In genomic region chr10:110123594-110123993, GRCh38 we compare ENCODE assay signal across 16 cellular contexts.
A peak's percentile ranks its signal among the peaks of the same experiment; 100 is the strongest.
DNase-seq lines count a peak whose midpoint lies in the region; ATAC-seq, FAIRE-seq and TF ChIP-seq lines count a peak whose summit lies in the region.
"Had no signal": no experiment of that assay in that cellular context is flagged by ENCODE, and none has a peak within 500 bp of the region (broad histone marks: within the 10 kb centered on the region; RNA-seq: fewer than 3 reads in every experiment).

No MANE protein-coding gene starts in this region.

- no peak overlapping the region for H2AFZ ChIP-seq in IMR-90 (replicated peaks; ENCODE audit: low read length, poor library complexity)

- H2BK120ac ChIP-seq in IMR-90 (ENCODE audit: low read depth, low read length), result no peak overlapping the region

- H3K27me3 ChIP-seq in IMR-90 (ENCODE audit: control insufficient read depth, insufficient read depth, low read length), result no peaks in the 10 kb centered on the region

- H2AK5ac ChIP-seq in IMR-90 (ENCODE audit: low read depth, low read length), result no peak overlapping the region

- peaks cover 23% of the 10 kb centered on the region for H3K36me3 ChIP-seq in IMR-90 (ENCODE audit: control insufficient read depth, insufficient read depth, low read length)

- H3K27ac ChIP-seq in A549 (no peak overlapping the region), IMR-90 (ENCODE audit: insufficient read depth, low read length) (no peak overlapping the region), cingulate gyrus (ENCODE audit: low read depth, low read length) (peak overlapping the region; percentile 32)

- in situ Hi-C loops in IMR-90 (cut with MboI; ENCODE audit: low sequenced_read_pairs), result no loop called here

- FAIRE-seq in A549 (lab: Jason Lieb, UNC), result no peak
- FAIRE-seq: GM19239, H1, HTR-8/SVneo had no signal

- peaks cover 3% of the 10 kb centered on the region; the same call in 1 of the 2 replicates for H3K9me1 ChIP-seq in IMR-90 (ENCODE audit: insufficient read depth, low read length)

- H3K4me2 ChIP-seq in A549 (no peak overlapping the region), IMR-90 (ENCODE audit: low read depth, low read length) (no peak overlapping the region)

- H2BK20ac ChIP-seq in IMR-90 (ENCODE audit: low read depth, low read length), result no peak overlapping the region

- no peak overlapping the region for H3K23ac ChIP-seq in IMR-90 (ENCODE audit: low read depth, low read length)

- no peaks in the 10 kb centered on the region for H4K20me1 ChIP-seq in IMR-90 (ENCODE audit: insufficient read depth, low read length)

- CTCF ChIA-PET in activated naive CD4-positive, alpha-beta T cell treated with anti-CD3 and anti-CD28 coated beads, Interleukin-2, amount 10 ng/mL, durations not matched to agents 7 days and 5 days (lab: Charles Lee), result no interaction called here
- CTCF ChIA-PET in A549 (lab: Yijun Ruan, JAX) (interaction anchor here (1.1 kb wide), 1 partner anchor 14 kb away, joined by 3 read pairs; no protein-coding TSS in a partner anchor), IMR-90 (lab: Yijun Ruan, JAX) (no interaction called here)

- no peak overlapping the region for H4K8ac ChIP-seq in IMR-90 (ENCODE audit: low read depth in 2 of 2, low read length in 2 of 2)

- H3K4me1 ChIP-seq in A549, result no peaks in the 10 kb centered on the region
- H3K4me1 ChIP-seq in IMR-90 (ENCODE audit: control insufficient read depth, insufficient read depth, low read length), result no peaks in the 10 kb centered on the region
- H3K4me1 ChIP-seq: Caco-2, HAP-1 had no signal

- H3K4ac ChIP-seq in IMR-90 (ENCODE audit: low read depth, low read length), result no peak overlapping the region

- H3K9me3 ChIP-seq in A549 (no peaks in the 10 kb centered on the region), IMR-90 (ENCODE audit: control insufficient read depth, insufficient read depth, low read length) (no peaks in the 10 kb centered on the region)
- H3K9me3 ChIP-seq: Caco-2, HAP-1 had no signal

- H2AK9ac ChIP-seq in IMR-90 (replicated peaks; ENCODE audit: low read depth, low read length, poor library complexity), result no peak overlapping the region

- TF ChIP-seq RAD21 in A549 (conservative IDR thresholded peaks at IDR 0.05 in 1 of 2, IDR thresholded peaks at IDR 0.05 in 1 of 2) (no peak), IMR-90 (IDR thresholded peaks at IDR 0.05; ENCODE audit: low read length) (no peak)

- no peaks in the 10 kb centered on the region for H3K27me3 Mint-ChIP-seq in activated naive CD4-positive, alpha-beta T cell treated with anti-CD3 and anti-CD28 coated beads, Interleukin-2, amount 50 U/mL, for 24 hours
- H3K27me3 Mint-ChIP-seq in activated naive CD4-positive, alpha-beta T cell treated with anti-CD3 and anti-CD28 coated beads, Interleukin-2, amount 10 ng/mL, durations not matched to agents 7 days and 5 days, result no peaks in the 10 kb centered on the region
- H3K27me3 Mint-ChIP-seq: B cell; CD4-positive, alpha-beta memory T cell had no signal

- TF ChIP-seq CTCF in A549 (IDR thresholded peaks at IDR 0.05) (no peak), IMR-90 (conservative IDR thresholded peaks at IDR 0.05; ENCODE audit: low read depth, low read length) (no peak)

- H3K4me3 Mint-ChIP-seq in activated naive CD4-positive, alpha-beta T cell treated with anti-CD3 and anti-CD28 coated beads, Interleukin-2, amount 50 U/mL, for 24 hours, result no peak overlapping the region
- H3K4me3 Mint-ChIP-seq in activated naive CD4-positive, alpha-beta T cell treated with anti-CD3 and anti-CD28 coated beads, Interleukin-2, amount 10 ng/mL, durations not matched to agents 7 days and 5 days, result no peak overlapping the region
- H3K4me3 Mint-ChIP-seq: B cell; CD4-positive, alpha-beta memory T cell had no signal

- H2BK15ac ChIP-seq in IMR-90 (ENCODE audit: low read depth, low read length), result no peak overlapping the region

- H3K79me1 ChIP-seq in IMR-90 (ENCODE audit: low read depth in 1 of 2, low read length in 2 of 2), result no peaks in the 10 kb centered on the region; a peak in 2 of 4 replicates

- no peak for ATAC-seq in A549
- no peak for ATAC-seq in IMR-90 (ENCODE audit: low read depth)

- H3K4me1 Mint-ChIP-seq in activated naive CD4-positive, alpha-beta T cell treated with anti-CD3 and anti-CD28 coated beads, Interleukin-2, amount 50 U/mL, for 24 hours, result peaks cover 3% of the 10 kb centered on the region
- no peaks in the 10 kb centered on the region for H3K4me1 Mint-ChIP-seq in activated naive CD4-positive, alpha-beta T cell treated with anti-CD3 and anti-CD28 coated beads, Interleukin-2, amount 10 ng/mL, durations not matched to agents 7 days and 5 days
- H3K4me1 Mint-ChIP-seq: B cell had no signal

- H3K27ac Mint-ChIP-seq in activated naive CD4-positive, alpha-beta T cell treated with anti-CD3 and anti-CD28 coated beads, Interleukin-2, amount 50 U/mL, for 24 hours, result peak overlapping the region; percentile 8
- no peak overlapping the region for H3K27ac Mint-ChIP-seq in activated naive CD4-positive, alpha-beta T cell treated with anti-CD3 and anti-CD28 coated beads, Interleukin-2, amount 10 ng/mL, durations not matched to agents 7 days and 5 days
- H3K27ac Mint-ChIP-seq: B cell had no signal

- H3K9me3 Mint-ChIP-seq in activated naive CD4-positive, alpha-beta T cell treated with anti-CD3 and anti-CD28 coated beads, Interleukin-2, amount 50 U/mL, for 24 hours, result no peaks in the 10 kb centered on the region
- H3K9me3 Mint-ChIP-seq in activated naive CD4-positive, alpha-beta T cell treated with anti-CD3 and anti-CD28 coated beads, Interleukin-2, amount 10 ng/mL, durations not matched to agents 7 days and 5 days, result no peaks in the 10 kb centered on the region

- H4K5ac ChIP-seq in IMR-90 (ENCODE audit: low read depth, low read length), result no peak overlapping the region

- dilution Hi-C loops in IMR-90 (cut with HindIII; ENCODE audit: low sequenced_read_pairs, unreplicated experiment), result no loop called here

- H4K91ac ChIP-seq in IMR-90 (ENCODE audit: insufficient read depth, low read depth, low read length), result no peak overlapping the region

- 95% methylated on average over 2 of the region's 2 CpGs for WGBS in A549 (ENCODE audit: missing lambda C conversion rate)
- WGBS in IMR-90 (ENCODE audit: extremely low coverage in 2 of 2, insufficient read length in 1 of 2), 2 experiments, result no CpG with 5 or more reads among the region's 2 CpGs

- DNase-seq in activated naive CD4-positive, alpha-beta T cell treated with anti-CD3 and anti-CD28 coated beads, Interleukin-2, amount 10 ng/mL, durations not matched to agents 7 days and 5 days, result no peak
- DNase-seq in A549 (ENCODE audit: low read depth in 1 of 2, low spot score in 1 of 2), result no peak
- DNase-seq in IMR-90, result no peak
- DNase-seq in islet precursor cell, result no peak
- DNase-seq in NCI-H748 (lab: John Stamatoyannopoulos, UW; ENCODE audit: unreplicated experiment), result no peak
- DNase-seq: C1 segment of cervical spinal cord; Caco-2; CD4-positive, alpha-beta memory T cell; GF-D8 had no signal

- no peak overlapping the region for H3K14ac ChIP-seq in IMR-90 (replicated peaks; ENCODE audit: low read depth, low read length)

- peaks cover 29% of the 10 kb centered on the region for H3K36me3 Mint-ChIP-seq in activated naive CD4-positive, alpha-beta T cell treated with anti-CD3 and anti-CD28 coated beads, Interleukin-2, amount 50 U/mL, for 24 hours
- peaks cover 76% of the 10 kb centered on the region for H3K36me3 Mint-ChIP-seq in activated naive CD4-positive, alpha-beta T cell treated with anti-CD3 and anti-CD28 coated beads, Interleukin-2, amount 10 ng/mL, durations not matched to agents 7 days and 5 days

- H3K4me3 ChIP-seq in A549 (no peak overlapping the region), IMR-90 (ENCODE audit: insufficient read depth, low read depth, low read length) (no peak overlapping the region)
- H3K4me3 ChIP-seq: HAP-1 had no signal

- no peak for TF ChIP-seq EP300 in A549 (IDR thresholded peaks at IDR 0.05)

- intact Hi-C loops in IMR-90 (cut with micrococcal nuclease), result no loop called here

- POLR2A ChIA-PET in A549 (lab: Yijun Ruan, JAX) (no interaction called here), IMR-90 (lab: Charles Lee; ENCODE audit: unreplicated experiment) (no interaction called here)

- no peak overlapping the region for H3K56ac ChIP-seq in IMR-90 (ENCODE audit: extremely low read depth, insufficient read depth, low read length)

- no peak overlapping the region for H3K9ac ChIP-seq in IMR-90 (ENCODE audit: low read depth, low read length)

- BruUV-seq in IMR-90 (replicated peaks; lab: Mats Ljungman, UMichigan), result TSS peak; percentile 11

- H3K18ac ChIP-seq in IMR-90 (ENCODE audit: low read depth, low read length), result no peak overlapping the region

- TF ChIP-seq POLR2A in A549 (IDR thresholded peaks at IDR 0.05; ENCODE audit: low read length) (no peak), IMR-90 (IDR thresholded peaks at IDR 0.05; ENCODE audit: low read depth, low read length) (no peak)

- no peak overlapping the region for H2BK5ac ChIP-seq in IMR-90 (ENCODE audit: low read depth, low read length, poor library complexity, severe bottlenecking)

TF ChIP-seq in A549, 52 proteins besides CTCF, POLR2A, EP300 and RAD21:
- peak; percentile 72 for TF ChIP-seq MAFK (IDR thresholded peaks at IDR 0.05; ENCODE audit: partially characterized antibody)
- TF ChIP-seq BHLHE40 (IDR thresholded peaks at IDR 0.05; ENCODE audit: low read depth, low read length), result no peak

TF ChIP-seq in IMR-90, 13 proteins besides CTCF, POLR2A, EP300 and RAD21 (continues in another document):
- no peak for TF ChIP-seq CHD1 (IDR thresholded peaks at IDR 0.05; ENCODE audit: low read depth, low read length)
- TF ChIP-seq MXI1 (IDR thresholded peaks at IDR 0.05; ENCODE audit: borderline replicate concordance, low read depth, low read length), result no peak
- no peak for TF ChIP-seq NFE2L2 (IDR thresholded peaks at IDR 0.05; ENCODE audit: low read depth, low read length)
- no peak for TF ChIP-seq ELK1 (IDR thresholded peaks at IDR 0.05; ENCODE audit: borderline replicate concordance, low read depth, low read length)
- TF ChIP-seq SMC3 (IDR thresholded peaks at IDR 0.05; ENCODE audit: low read depth, low read length), result no peak
- TF ChIP-seq RFX5 (IDR thresholded peaks at IDR 0.05; ENCODE audit: low read depth, low read length), result no peak
- TF ChIP-seq CEBPB (IDR thresholded peaks at IDR 0.05; ENCODE audit: low read depth, low read length), result no peak
- no peak for TF ChIP-seq RCOR1 (IDR thresholded peaks at IDR 0.05; ENCODE audit: insufficient replicate concordance, low read length)
- no peak for TF ChIP-seq FOS (IDR thresholded peaks at IDR 0.05; ENCODE audit: low read depth, low read length)
- no peak for TF ChIP-seq BHLHE40 (IDR thresholded peaks at IDR 0.05; ENCODE audit: low read depth, low read length)
